14 cellular contexts compared by ENCODE assay signal in the genomic region with DNA sequence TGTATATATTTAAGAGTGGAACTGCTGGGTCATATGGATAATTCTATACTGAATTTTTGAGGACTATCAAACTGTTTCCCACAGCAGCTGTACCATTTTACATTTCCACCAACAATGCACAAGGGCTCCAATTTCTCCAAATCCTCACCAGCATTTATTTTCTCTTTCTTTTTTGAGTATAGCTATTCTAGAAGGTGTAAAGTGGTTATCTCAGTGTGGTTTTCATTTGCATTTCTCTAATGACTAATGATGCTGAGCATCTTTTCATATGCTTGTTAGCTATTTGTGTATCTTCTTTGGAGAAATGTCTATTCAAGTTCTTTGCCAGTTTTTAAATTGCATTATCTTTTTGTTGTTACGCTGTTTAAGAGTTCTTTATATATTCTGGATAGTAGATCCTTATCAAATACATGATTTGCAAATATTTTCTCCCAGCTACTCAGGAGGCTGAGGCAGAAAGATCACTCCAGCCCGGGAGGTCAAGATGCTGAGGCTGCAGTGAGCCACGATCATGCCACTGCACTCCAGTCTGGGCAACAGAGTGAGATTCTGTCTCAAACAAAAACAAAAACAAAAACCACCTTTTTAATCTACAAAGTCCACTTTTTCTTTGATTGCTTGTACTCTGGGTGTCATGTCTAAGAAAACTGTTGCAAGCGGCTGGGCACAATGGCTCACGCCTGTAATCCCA. TPM values are rescaled to one million over a fixed set of nuclear protein-coding genes. Genes with fewer than 3 reads are reported as not detected.
DNase-seq lines count a peak whose midpoint lies in the region; ATAC-seq, FAIRE-seq and TF ChIP-seq lines count a peak whose summit lies in the region.
"Had no signal": no experiment of that assay in that cellular context is flagged by ENCODE, and none has a peak within 500 bp of the region (broad histone marks: within the 10 kb centered on the region; RNA-seq: fewer than 3 reads in every experiment).

No MANE protein-coding gene starts in this region.

- no peaks in the 10 kb centered on the region for H4K20me1 ChIP-seq in MM.1S (ENCODE audit: insufficient read depth, low read length)

- H3K9me3 ChIP-seq in MM.1S (replicated peaks; ENCODE audit: insufficient read depth, low read length) (no peaks in the 10 kb centered on the region), suprapubic skin (no peaks in the 10 kb centered on the region)

- no peak overlapping the region for H3K4me2 ChIP-seq in MM.1S (ENCODE audit: low read depth, low read length)
- H3K4me2 ChIP-seq: smooth muscle cell had no signal

- H3K27me3 ChIP-seq in MM.1S (replicated peaks; ENCODE audit: insufficient read depth, low read length) (no peaks in the 10 kb centered on the region), suprapubic skin (no peaks in the 10 kb centered on the region)

- peaks cover 2% of the 10 kb centered on the region; the same call in 1 of the 2 replicates for H3K36me3 ChIP-seq in MM.1S (replicated peaks; ENCODE audit: insufficient read depth, low read length)
- H3K36me3 ChIP-seq in suprapubic skin, result peaks cover 49% of the 10 kb centered on the region

- no peak overlapping the region for H3K9ac ChIP-seq in MM.1S (ENCODE audit: low read length)

- H3K9me2 ChIP-seq in MM.1S (replicated peaks; ENCODE audit: insufficient read depth, low read length), result no peaks in the 10 kb centered on the region

- no peak for TF ChIP-seq EP300 in suprapubic skin (IDR thresholded peaks at IDR 0.05)

- H3F3A ChIP-seq in MM.1S (ENCODE audit: insufficient read depth, low read length), result peaks cover 13% of the 10 kb centered on the region

- H3K79me2 ChIP-seq in MM.1S (ENCODE audit: low read length), result peaks cover 66% of the 10 kb centered on the region

- TF ChIP-seq POLR2A in suprapubic skin (IDR thresholded peaks at IDR 0.05), result no peak

- no peak overlapping the region for H3K4me3 ChIP-seq in MM.1S (ENCODE audit: low read length)
- H3K4me3 ChIP-seq in suprapubic skin, result no peak overlapping the region
- H3K4me3 ChIP-seq: smooth muscle cell had no signal

- ATAC-seq in GM18517 (IDR thresholded peaks at IDR 0.05; ENCODE audit: unreplicated experiment), result peak; percentile 94
- peak; percentile 90 for ATAC-seq in GM19463 (IDR thresholded peaks at IDR 0.05; ENCODE audit: unreplicated experiment)
- peak; percentile 92 for ATAC-seq in HG02973 (IDR thresholded peaks at IDR 0.05; ENCODE audit: unreplicated experiment)
- ATAC-seq: Right ventricle myocardium inferior had no signal

- H3K4me1 ChIP-seq in MM.1S (ENCODE audit: low read length), result peaks cover 13% of the 10 kb centered on the region
- H3K4me1 ChIP-seq in suprapubic skin, result no peaks in the 10 kb centered on the region

- H3K27ac ChIP-seq in MM.1S (ENCODE audit: low read length), result peak overlapping the region; percentile 32; the same call in 1 of the 2 replicates
- H3K27ac ChIP-seq in suprapubic skin, result no peak overlapping the region

- H2AFZ ChIP-seq in MM.1S (ENCODE audit: low read length), result no peak overlapping the region

- no peak for FAIRE-seq in HTR-8/SVneo (lab: Jason Lieb, UNC)
- FAIRE-seq: endometrium had no signal

- 91% methylated on average over 5 of the region's 5 CpGs for WGBS in suprapubic skin

- DNase-seq in MM.1S (peak; percentile 18), HTR-8/SVneo (ENCODE audit: insufficient read length, low spot score) (no peak), suprapubic skin (ENCODE audit: low spot score in 2 of 2) (no peak), AG08395 (ENCODE audit: low spot score) (no peak)
- no peak for DNase-seq in stimulated activated naive CD4-positive, alpha-beta T cell treated with Interleukin-2 at 50 U/mL for 16 hours (lab: John Stamatoyannopoulos, UW)
- DNase-seq: activated CD4-positive, alpha-beta T cell treated with anti-CD3 and anti-CD28 coated beads for 1 hour; anterior cingulate cortex; NCI-H2107 had no signal

- TF ChIP-seq CTCF in MM.1S (IDR thresholded peaks at IDR 0.05; ENCODE audit: low read length) (no peak), suprapubic skin (IDR thresholded peaks at IDR 0.05) (no peak)

RNA-seq across cellular contexts. Expression of a gene that starts 32.8 kb away (rescaled TPM):
- 10 to 100 TPM; 27.7 to 50.0 (median 35.6) TPM for total RNA-seq in suprapubic skin
